ENCODE assay signal across 1 cellular context in the genomic region with DNA sequence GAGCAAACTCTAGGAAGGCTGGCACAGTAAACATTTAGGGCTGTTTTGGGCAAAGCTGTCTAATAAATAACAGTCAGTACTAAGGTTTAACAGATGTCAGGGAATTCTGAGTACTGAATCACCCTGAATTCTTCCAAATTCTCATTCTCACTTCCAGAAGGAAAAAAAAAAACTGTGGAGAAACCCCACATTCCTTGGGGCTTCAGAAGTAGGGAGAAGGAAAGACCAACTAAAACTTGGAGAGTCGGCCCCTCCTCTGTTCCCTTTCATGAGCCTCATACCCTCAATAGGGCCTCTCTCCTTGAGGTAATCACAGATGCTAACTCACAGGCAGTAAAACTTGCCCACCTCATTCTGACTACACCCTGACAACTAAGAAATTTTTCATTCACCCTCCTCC.
TF ChIP-seq lines count a peak whose summit lies in the region.

No MANE protein-coding gene starts in this region.

TF ChIP-seq in WTC11, 78 proteins besides CTCF, POLR2A, EP300 and RAD21 (continued from another document):
- TF ChIP-seq, protein P1, sequence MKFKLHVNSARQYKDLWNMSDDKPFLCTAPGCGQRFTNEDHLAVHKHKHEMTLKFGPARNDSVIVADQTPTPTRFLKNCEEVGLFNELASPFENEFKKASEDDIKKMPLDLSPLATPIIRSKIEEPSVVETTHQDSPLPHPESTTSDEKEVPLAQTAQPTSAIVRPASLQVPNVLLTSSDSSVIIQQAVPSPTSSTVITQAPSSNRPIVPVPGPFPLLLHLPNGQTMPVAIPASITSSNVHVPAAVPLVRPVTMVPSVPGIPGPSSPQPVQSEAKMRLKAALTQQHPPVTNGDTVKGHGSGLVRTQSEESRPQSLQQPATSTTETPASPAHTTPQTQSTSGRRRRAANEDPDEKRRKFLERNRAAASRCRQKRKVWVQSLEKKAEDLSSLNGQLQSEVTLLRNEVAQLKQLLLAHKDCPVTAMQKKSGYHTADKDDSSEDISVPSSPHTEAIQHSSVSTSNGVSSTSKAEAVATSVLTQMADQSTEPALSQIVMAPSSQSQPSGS (CRISPR knock-in tag; IDR thresholded peaks at IDR 0.05; ENCODE audit: borderline replicate concordance, low read depth) = no peak
- TF ChIP-seq STAT6 (CRISPR knock-in tag; conservative IDR thresholded peaks at IDR 0.05; ENCODE audit: low read depth) (no peak), TP53 (CRISPR knock-in tag; IDR thresholded peaks at IDR 0.05) (no peak)
